2 cellular contexts compared by ENCODE assay signal in the genomic region with DNA sequence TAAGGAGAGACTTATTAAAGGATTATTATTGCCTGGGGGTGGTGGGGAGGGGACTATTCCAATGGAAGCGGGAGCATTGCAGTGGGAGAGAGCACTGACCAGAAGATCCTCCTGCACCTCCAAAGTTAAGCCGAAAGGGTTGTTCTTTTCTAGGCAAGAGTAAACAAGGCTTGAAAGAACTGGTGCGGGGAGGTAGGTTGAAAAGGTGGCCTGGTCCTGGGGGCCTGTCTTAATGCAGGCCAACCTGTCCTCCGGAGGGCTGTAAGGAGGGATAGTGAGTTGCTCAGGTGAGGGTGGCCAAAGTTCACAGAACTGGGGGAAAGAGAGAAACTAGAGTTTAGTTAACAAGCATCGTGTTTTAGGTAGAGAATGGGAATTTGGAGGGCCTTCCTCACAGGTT.
TF ChIP-seq lines count a peak whose summit lies in the region.

No MANE protein-coding gene starts in this region.

TF ChIP-seq in HepG2, 621 proteins besides CTCF, POLR2A, EP300 and RAD21 (continued from another document):
- no peak for TF ChIP-seq HINFP (CRISPR knock-in tag; IDR thresholded peaks at IDR 0.05; ENCODE audit: low read depth)
- TF ChIP-seq MAX (IDR thresholded peaks at IDR 0.05): peak; percentile 23; the same call in 1 of the 2 replicates
- no peak for TF ChIP-seq ZNF781 (CRISPR knock-in tag; IDR thresholded peaks at IDR 0.05; ENCODE audit: borderline replicate concordance, not compliant biosample characterization)
- no peak for TF ChIP-seq ZNF550 (CRISPR knock-in tag; IDR thresholded peaks at IDR 0.05; ENCODE audit: borderline replicate concordance)
- TF ChIP-seq ZNF777 (CRISPR knock-in tag; IDR thresholded peaks at IDR 0.05): no peak
- no peak for TF ChIP-seq HNRNPK (IDR thresholded peaks at IDR 0.05; ENCODE audit: low read depth, low read length, poor library complexity, severe bottlenecking)
- peak; percentile 61 for TF ChIP-seq FOXA3 (CRISPR knock-in tag; IDR thresholded peaks at IDR 0.05)
- TF ChIP-seq ZNF567 (CRISPR knock-in tag; IDR thresholded peaks at IDR 0.05; ENCODE audit: borderline replicate concordance): no peak
- no peak for TF ChIP-seq ELF1 (CRISPR knock-in tag; IDR thresholded peaks at IDR 0.05)
- TF ChIP-seq, protein P1, sequence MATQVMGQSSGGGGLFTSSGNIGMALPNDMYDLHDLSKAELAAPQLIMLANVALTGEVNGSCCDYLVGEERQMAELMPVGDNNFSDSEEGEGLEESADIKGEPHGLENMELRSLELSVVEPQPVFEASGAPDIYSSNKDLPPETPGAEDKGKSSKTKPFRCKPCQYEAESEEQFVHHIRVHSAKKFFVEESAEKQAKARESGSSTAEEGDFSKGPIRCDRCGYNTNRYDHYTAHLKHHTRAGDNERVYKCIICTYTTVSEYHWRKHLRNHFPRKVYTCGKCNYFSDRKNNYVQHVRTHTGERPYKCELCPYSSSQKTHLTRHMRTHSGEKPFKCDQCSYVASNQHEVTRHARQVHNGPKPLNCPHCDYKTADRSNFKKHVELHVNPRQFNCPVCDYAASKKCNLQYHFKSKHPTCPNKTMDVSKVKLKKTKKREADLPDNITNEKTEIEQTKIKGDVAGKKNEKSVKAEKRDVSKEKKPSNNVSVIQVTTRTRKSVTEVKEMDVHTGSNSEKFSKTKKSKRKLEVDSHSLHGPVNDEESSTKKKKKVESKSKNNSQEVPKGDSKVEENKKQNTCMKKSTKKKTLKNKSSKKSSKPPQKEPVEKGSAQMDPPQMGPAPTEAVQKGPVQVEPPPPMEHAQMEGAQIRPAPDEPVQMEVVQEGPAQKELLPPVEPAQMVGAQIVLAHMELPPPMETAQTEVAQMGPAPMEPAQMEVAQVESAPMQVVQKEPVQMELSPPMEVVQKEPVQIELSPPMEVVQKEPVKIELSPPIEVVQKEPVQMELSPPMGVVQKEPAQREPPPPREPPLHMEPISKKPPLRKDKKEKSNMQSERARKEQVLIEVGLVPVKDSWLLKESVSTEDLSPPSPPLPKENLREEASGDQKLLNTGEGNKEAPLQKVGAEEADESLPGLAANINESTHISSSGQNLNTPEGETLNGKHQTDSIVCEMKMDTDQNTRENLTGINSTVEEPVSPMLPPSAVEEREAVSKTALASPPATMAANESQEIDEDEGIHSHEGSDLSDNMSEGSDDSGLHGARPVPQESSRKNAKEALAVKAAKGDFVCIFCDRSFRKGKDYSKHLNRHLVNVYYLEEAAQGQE (IDR thresholded peaks at IDR 0.05; ENCODE audit: borderline replicate concordance in 1 of 2, low read depth in 1 of 2, low read length in 2 of 2): no peak
- no peak for TF ChIP-seq SIX4 (CRISPR knock-in tag; IDR thresholded peaks at IDR 0.05)
- TF ChIP-seq FOXA1 (IDR thresholded peaks at IDR 0.05): no peak
- peak; percentile 43 for TF ChIP-seq FOXA1 (CRISPR knock-in tag; IDR thresholded peaks at IDR 0.05)
- TF ChIP-seq, protein P2, sequence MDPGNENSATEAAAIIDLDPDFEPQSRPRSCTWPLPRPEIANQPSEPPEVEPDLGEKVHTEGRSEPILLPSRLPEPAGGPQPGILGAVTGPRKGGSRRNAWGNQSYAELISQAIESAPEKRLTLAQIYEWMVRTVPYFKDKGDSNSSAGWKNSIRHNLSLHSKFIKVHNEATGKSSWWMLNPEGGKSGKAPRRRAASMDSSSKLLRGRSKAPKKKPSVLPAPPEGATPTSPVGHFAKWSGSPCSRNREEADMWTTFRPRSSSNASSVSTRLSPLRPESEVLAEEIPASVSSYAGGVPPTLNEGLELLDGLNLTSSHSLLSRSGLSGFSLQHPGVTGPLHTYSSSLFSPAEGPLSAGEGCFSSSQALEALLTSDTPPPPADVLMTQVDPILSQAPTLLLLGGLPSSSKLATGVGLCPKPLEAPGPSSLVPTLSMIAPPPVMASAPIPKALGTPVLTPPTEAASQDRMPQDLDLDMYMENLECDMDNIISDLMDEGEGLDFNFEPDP (CRISPR knock-in tag; conservative IDR thresholded peaks at IDR 0.05): no peak
- TF ChIP-seq SMYD3 (CRISPR knock-in tag; IDR thresholded peaks at IDR 0.05): no peak
- TF ChIP-seq SNAPC2 (CRISPR knock-in tag; IDR thresholded peaks at IDR 0.05): no peak
- no peak for TF ChIP-seq U2AF1 (optimal IDR thresholded peaks at IDR 0.05; ENCODE audit: low read depth, low read length)
- TF ChIP-seq RXRA (CRISPR knock-in tag; IDR thresholded peaks at IDR 0.05): no peak
- no peak for TF ChIP-seq ZNF776 (CRISPR knock-in tag; IDR thresholded peaks at IDR 0.05)
- TF ChIP-seq ZBTB42 (CRISPR knock-in tag; IDR thresholded peaks at IDR 0.05): no peak
- TF ChIP-seq ZEB1 (IDR thresholded peaks at IDR 0.05; ENCODE audit: insufficient replicate concordance, low read depth): no peak
- no peak for TF ChIP-seq ZNF484 (CRISPR knock-in tag; IDR thresholded peaks at IDR 0.05; ENCODE audit: borderline replicate concordance, low read depth)
- no peak for TF ChIP-seq ZFP62 (CRISPR knock-in tag; IDR thresholded peaks at IDR 0.05)
- no peak for TF ChIP-seq THYN1 (CRISPR knock-in tag; IDR thresholded peaks at IDR 0.05; ENCODE audit: borderline replicate concordance, low read depth)
- TF ChIP-seq ARHGAP35 (CRISPR knock-in tag; IDR thresholded peaks at IDR 0.05; ENCODE audit: borderline replicate concordance): no peak
- TF ChIP-seq GMEB1 (CRISPR knock-in tag; IDR thresholded peaks at IDR 0.05; ENCODE audit: borderline replicate concordance): no peak

TF ChIP-seq in WTC11, 78 proteins besides CTCF, POLR2A, EP300 and RAD21 (continued from another document):
- TF ChIP-seq, protein P3, sequence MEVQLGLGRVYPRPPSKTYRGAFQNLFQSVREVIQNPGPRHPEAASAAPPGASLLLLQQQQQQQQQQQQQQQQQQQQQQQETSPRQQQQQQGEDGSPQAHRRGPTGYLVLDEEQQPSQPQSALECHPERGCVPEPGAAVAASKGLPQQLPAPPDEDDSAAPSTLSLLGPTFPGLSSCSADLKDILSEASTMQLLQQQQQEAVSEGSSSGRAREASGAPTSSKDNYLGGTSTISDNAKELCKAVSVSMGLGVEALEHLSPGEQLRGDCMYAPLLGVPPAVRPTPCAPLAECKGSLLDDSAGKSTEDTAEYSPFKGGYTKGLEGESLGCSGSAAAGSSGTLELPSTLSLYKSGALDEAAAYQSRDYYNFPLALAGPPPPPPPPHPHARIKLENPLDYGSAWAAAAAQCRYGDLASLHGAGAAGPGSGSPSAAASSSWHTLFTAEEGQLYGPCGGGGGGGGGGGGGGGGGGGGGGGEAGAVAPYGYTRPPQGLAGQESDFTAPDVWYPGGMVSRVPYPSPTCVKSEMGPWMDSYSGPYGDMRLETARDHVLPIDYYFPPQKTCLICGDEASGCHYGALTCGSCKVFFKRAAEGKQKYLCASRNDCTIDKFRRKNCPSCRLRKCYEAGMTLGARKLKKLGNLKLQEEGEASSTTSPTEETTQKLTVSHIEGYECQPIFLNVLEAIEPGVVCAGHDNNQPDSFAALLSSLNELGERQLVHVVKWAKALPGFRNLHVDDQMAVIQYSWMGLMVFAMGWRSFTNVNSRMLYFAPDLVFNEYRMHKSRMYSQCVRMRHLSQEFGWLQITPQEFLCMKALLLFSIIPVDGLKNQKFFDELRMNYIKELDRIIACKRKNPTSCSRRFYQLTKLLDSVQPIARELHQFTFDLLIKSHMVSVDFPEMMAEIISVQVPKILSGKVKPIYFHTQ (CRISPR knock-in tag; IDR thresholded peaks at IDR 0.05): no peak
- no peak for TF ChIP-seq ZNF232 (CRISPR knock-in tag; IDR thresholded peaks at IDR 0.05)
- no peak for TF ChIP-seq E2F4 (CRISPR knock-in tag; IDR thresholded peaks at IDR 0.05; ENCODE audit: borderline replicate concordance, low read depth)
- no peak for TF ChIP-seq ZNF425 (CRISPR knock-in tag; conservative IDR thresholded peaks at IDR 0.05)
- TF ChIP-seq GTF2I (CRISPR knock-in tag; conservative IDR thresholded peaks at IDR 0.05): no peak
- TF ChIP-seq ZNF532 (CRISPR knock-in tag; IDR thresholded peaks at IDR 0.05; ENCODE audit: borderline replicate concordance): no peak
- no peak for TF ChIP-seq ZNF219 (CRISPR knock-in tag; IDR thresholded peaks at IDR 0.05; ENCODE audit: borderline replicate concordance)
- TF ChIP-seq, protein P4, sequence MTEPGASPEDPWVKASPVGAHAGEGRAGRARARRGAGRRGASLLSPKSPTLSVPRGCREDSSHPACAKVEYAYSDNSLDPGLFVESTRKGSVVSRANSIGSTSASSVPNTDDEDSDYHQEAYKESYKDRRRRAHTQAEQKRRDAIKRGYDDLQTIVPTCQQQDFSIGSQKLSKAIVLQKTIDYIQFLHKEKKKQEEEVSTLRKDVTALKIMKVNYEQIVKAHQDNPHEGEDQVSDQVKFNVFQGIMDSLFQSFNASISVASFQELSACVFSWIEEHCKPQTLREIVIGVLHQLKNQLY (CRISPR knock-in tag; IDR thresholded peaks at IDR 0.05): no peak
- no peak for TF ChIP-seq MAX (CRISPR knock-in tag; IDR thresholded peaks at IDR 0.05)
- no peak for TF ChIP-seq CBFB (CRISPR knock-in tag; IDR thresholded peaks at IDR 0.05; ENCODE audit: low read depth)
- TF ChIP-seq, protein P5, sequence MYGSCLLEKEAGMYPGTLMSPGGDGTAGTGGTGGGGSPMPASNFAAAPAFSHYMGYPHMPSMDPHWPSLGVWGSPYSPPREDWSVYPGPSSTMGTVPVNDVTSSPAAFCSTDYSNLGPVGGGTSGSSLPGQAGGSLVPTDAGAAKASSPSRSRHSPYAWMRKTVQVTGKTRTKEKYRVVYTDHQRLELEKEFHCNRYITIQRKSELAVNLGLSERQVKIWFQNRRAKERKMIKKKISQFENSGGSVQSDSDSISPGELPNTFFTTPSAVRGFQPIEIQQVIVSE (CRISPR knock-in tag; IDR thresholded peaks at IDR 0.05; ENCODE audit: borderline replicate concordance): no peak
- TF ChIP-seq ZNF671 (CRISPR knock-in tag; IDR thresholded peaks at IDR 0.05): no peak
